In genomic region chr3:47002490-47003410, GRCh38 we compare ENCODE assay signal across 1 cellular context.
A peak's percentile ranks its signal among the peaks of the same experiment; 100 is the strongest.
TF ChIP-seq lines count a peak whose summit lies in the region.

No MANE protein-coding gene starts in this region.

TF ChIP-seq in HepG2, 621 proteins besides CTCF, POLR2A, EP300 and RAD21 (continued from another document):
- no peak for TF ChIP-seq GPBP1L1 (CRISPR knock-in tag; IDR thresholded peaks at IDR 0.05)
- TF ChIP-seq STAG1 (CRISPR knock-in tag; IDR thresholded peaks at IDR 0.05), result peak; percentile 42
- no peak for TF ChIP-seq MIER2 (CRISPR knock-in tag; IDR thresholded peaks at IDR 0.05)
